Comparison of ENCODE assay signal across 11 cellular contexts in the genomic region with DNA sequence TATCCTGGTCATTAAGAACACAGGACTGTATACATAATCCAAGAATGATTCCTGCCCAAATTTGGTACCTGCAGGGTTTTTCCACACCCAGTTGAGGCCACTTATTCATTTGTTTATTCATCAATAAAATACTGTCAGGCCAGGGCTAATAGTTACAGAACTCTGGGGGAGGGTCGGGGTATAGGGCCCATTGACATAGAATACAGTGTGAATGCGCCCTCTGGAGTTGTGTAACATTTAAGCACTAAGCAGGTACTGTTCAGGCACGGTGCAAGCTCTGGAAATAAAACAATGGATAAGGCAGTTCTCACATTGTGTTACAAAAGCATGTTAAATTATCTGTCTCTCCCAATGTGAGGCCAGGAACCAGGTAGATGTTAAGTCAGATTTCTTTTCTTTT. TPM values are rescaled to one million over a fixed set of nuclear protein-coding genes. Genes with fewer than 3 reads are reported as not detected.
DNase-seq lines count a peak whose midpoint lies in the region; ATAC-seq and TF ChIP-seq lines count a peak whose summit lies in the region.
"Had no signal": no experiment of that assay in that cellular context is flagged by ENCODE, and none has a peak within 500 bp of the region (broad histone marks: within the 10 kb centered on the region; RNA-seq: fewer than 3 reads in every experiment).

No MANE protein-coding gene starts in this region.

- H3K27me3 ChIP-seq in RWPE2 (ENCODE audit: insufficient read depth, poor library complexity, severe bottlenecking) (no peaks in the 10 kb centered on the region), neural progenitor cell (no peaks in the 10 kb centered on the region), thyroid gland (no peaks in the 10 kb centered on the region)
- H3K27me3 ChIP-seq: neutrophil had no signal

- peaks cover 6% of the 10 kb centered on the region for H3F3A ChIP-seq in neural progenitor cell (ENCODE audit: low read depth)

- no peaks in the 10 kb centered on the region for H3K79me2 ChIP-seq in neural progenitor cell (ENCODE audit: low read depth)

- POLR2A ChIA-PET in activated CD8-positive, alpha-beta T cell treated with anti-CD3 and anti-CD28 coated beads for 36 hours (lab: Charles Lee), result no interaction called here
- POLR2A ChIA-PET in activated CD8-positive, alpha-beta T cell treated with anti-CD3 and anti-CD28 coated beads, Interleukin-2, amount 10 ng/mL, durations not matched to agents 7 days and 5 days (lab: Charles Lee), result no interaction called here

- no peaks in the 10 kb centered on the region for H3K27me3 Mint-ChIP-seq in activated CD8-positive, alpha-beta T cell treated with anti-CD3 and anti-CD28 coated beads for 36 hours
- H3K27me3 Mint-ChIP-seq in activated CD8-positive, alpha-beta T cell treated with anti-CD3 and anti-CD28 coated beads, Interleukin-2, amount 10 ng/mL, durations not matched to agents 7 days and 5 days (ENCODE audit: low read depth), result no peaks in the 10 kb centered on the region
- no peaks in the 10 kb centered on the region for H3K27me3 Mint-ChIP-seq in neural progenitor cell (ENCODE audit: insufficient read depth, low read depth)
- H3K27me3 Mint-ChIP-seq: central memory CD8-positive, alpha-beta T cell had no signal

- H3K27ac ChIP-seq in RWPE2 (ENCODE audit: poor library complexity, severe bottlenecking) (no peak overlapping the region), neural progenitor cell (no peak overlapping the region), thyroid gland (no peak overlapping the region)
- H3K27ac ChIP-seq: neutrophil had no signal

- H3K4me1 Mint-ChIP-seq in activated CD8-positive, alpha-beta T cell treated with anti-CD3 and anti-CD28 coated beads for 36 hours (ENCODE audit: low read depth), result no peaks in the 10 kb centered on the region
- H3K4me1 Mint-ChIP-seq in activated CD8-positive, alpha-beta T cell treated with anti-CD3 and anti-CD28 coated beads, Interleukin-2, amount 10 ng/mL, durations not matched to agents 7 days and 5 days (ENCODE audit: low read depth), result no peaks in the 10 kb centered on the region
- no peaks in the 10 kb centered on the region for H3K4me1 Mint-ChIP-seq in neural progenitor cell
- H3K4me1 Mint-ChIP-seq: central memory CD8-positive, alpha-beta T cell had no signal

- H3K9me3 ChIP-seq in RWPE2 (ENCODE audit: severe bottlenecking) (no peaks in the 10 kb centered on the region), neural progenitor cell (ENCODE audit: low read depth) (no peaks in the 10 kb centered on the region), thyroid gland (no peaks in the 10 kb centered on the region)
- H3K9me3 ChIP-seq: neutrophil had no signal

- TF ChIP-seq CTCF in activated CD8-positive, alpha-beta T cell treated with anti-CD3 and anti-CD28 coated beads for 36 hours (IDR thresholded peaks at IDR 0.05), result peak; percentile 13
- TF ChIP-seq CTCF in RWPE2 (IDR thresholded peaks at IDR 0.05; ENCODE audit: poor library complexity, severe bottlenecking), result no peak
- TF ChIP-seq CTCF in neural progenitor cell (IDR thresholded peaks at IDR 0.05), result peak; percentile 50
- no peak for TF ChIP-seq CTCF in thyroid gland (IDR thresholded peaks at IDR 0.05)

- H3K4me1 ChIP-seq in RWPE2 (ENCODE audit: insufficient read depth, poor library complexity, severe bottlenecking), result no peaks in the 10 kb centered on the region
- peaks cover 10% of the 10 kb centered on the region for H3K4me1 ChIP-seq in neural progenitor cell
- H3K4me1 ChIP-seq in thyroid gland, result no peaks in the 10 kb centered on the region

- H3K4me3 ChIP-seq in RWPE2 (ENCODE audit: severe bottlenecking) (no peak overlapping the region), neural progenitor cell (no peak overlapping the region), thyroid gland (replicated peaks in 1 of 3) (no peak overlapping the region)

- 26 to 39% methylated on average over 3 of the region's 3 CpGs for WGBS in thyroid gland, 2 donors

- no peak for TF ChIP-seq POLR2A in thyroid gland (IDR thresholded peaks at IDR 0.05)

- CTCF ChIA-PET in activated CD8-positive, alpha-beta T cell treated with anti-CD3 and anti-CD28 coated beads for 36 hours (lab: Charles Lee), result no interaction called here
- CTCF ChIA-PET in activated CD8-positive, alpha-beta T cell treated with anti-CD3 and anti-CD28 coated beads, Interleukin-2, amount 10 ng/mL, durations not matched to agents 7 days and 5 days (lab: Charles Lee), result no interaction called here

- H2AFZ ChIP-seq in neural progenitor cell (replicated peaks), result peak overlapping the region; percentile 71

- intact Hi-C loops in activated CD8-positive, alpha-beta T cell treated with anti-CD3 and anti-CD28 coated beads for 36 hours (cut with micrococcal nuclease), result no loop called here
- intact Hi-C loops in Right ventricle myocardium inferior (cut with DNase I) (no loop called here), thyroid gland (cut with DNase I) (no loop called here)

- H3K4me2 ChIP-seq in neural progenitor cell, result no peak overlapping the region

- peak; percentile 28 for DNase-seq in activated CD8-positive, alpha-beta T cell treated with anti-CD3 and anti-CD28 coated beads for 36 hours
- no peak for DNase-seq in activated CD8-positive, alpha-beta T cell treated with anti-CD3 and anti-CD28 coated beads, Interleukin-2, amount 10 ng/mL, durations not matched to agents 7 days and 5 days
- DNase-seq in NAMALWA (ENCODE audit: low spot score) (peak; percentile 26), RWPE2 (ENCODE audit: low spot score) (no peak), neural progenitor cell (ENCODE audit: low spot score) (peak; percentile 58), NCI-H2171 (lab: John Stamatoyannopoulos, UW) (no peak), Right ventricle myocardium inferior (ENCODE audit: missing footprints) (no peak), thyroid gland (no peak)
- DNase-seq: hippocampal formation had no signal

- H3K9me3 Mint-ChIP-seq in activated CD8-positive, alpha-beta T cell treated with anti-CD3 and anti-CD28 coated beads for 36 hours, result no peaks in the 10 kb centered on the region
- no peaks in the 10 kb centered on the region for H3K9me3 Mint-ChIP-seq in activated CD8-positive, alpha-beta T cell treated with anti-CD3 and anti-CD28 coated beads, Interleukin-2, amount 10 ng/mL, durations not matched to agents 7 days and 5 days (ENCODE audit: insufficient read depth)
- H3K9me3 Mint-ChIP-seq in neural progenitor cell, result no peaks in the 10 kb centered on the region
- H3K9me3 Mint-ChIP-seq: central memory CD8-positive, alpha-beta T cell had no signal

- no peaks in the 10 kb centered on the region for H3K36me3 Mint-ChIP-seq in activated CD8-positive, alpha-beta T cell treated with anti-CD3 and anti-CD28 coated beads for 36 hours (ENCODE audit: low read depth)
- H3K36me3 Mint-ChIP-seq in activated CD8-positive, alpha-beta T cell treated with anti-CD3 and anti-CD28 coated beads, Interleukin-2, amount 10 ng/mL, durations not matched to agents 7 days and 5 days (ENCODE audit: low read depth), result no peaks in the 10 kb centered on the region
- H3K36me3 Mint-ChIP-seq in neural progenitor cell, result no peaks in the 10 kb centered on the region

- no peaks in the 10 kb centered on the region for H4K20me1 ChIP-seq in neural progenitor cell (ENCODE audit: low read depth)

- no peaks in the 10 kb centered on the region for H3K36me3 ChIP-seq in RWPE2 (ENCODE audit: low read depth)
- no peaks in the 10 kb centered on the region for H3K36me3 ChIP-seq in neural progenitor cell
- H3K36me3 ChIP-seq in thyroid gland, result no peaks in the 10 kb centered on the region
- H3K36me3 ChIP-seq: neutrophil had no signal

- H3K4me3 Mint-ChIP-seq in activated CD8-positive, alpha-beta T cell treated with anti-CD3 and anti-CD28 coated beads for 36 hours, result no peak overlapping the region
- H3K4me3 Mint-ChIP-seq in activated CD8-positive, alpha-beta T cell treated with anti-CD3 and anti-CD28 coated beads, Interleukin-2, amount 10 ng/mL, durations not matched to agents 7 days and 5 days, result no peak overlapping the region
- no peak overlapping the region for H3K4me3 Mint-ChIP-seq in neural progenitor cell
- H3K4me3 Mint-ChIP-seq: central memory CD8-positive, alpha-beta T cell had no signal

- ATAC-seq in activated CD8-positive, alpha-beta T cell treated with anti-CD3 and anti-CD28 coated beads for 36 hours, result peak; percentile 72
- ATAC-seq in activated CD8-positive, alpha-beta T cell treated with anti-CD3 and anti-CD28 coated beads, Interleukin-2, amount 10 ng/mL, durations not matched to agents 7 days and 5 days, result no peak
- ATAC-seq in RWPE2 (ENCODE audit: low read depth) (peak; percentile 46; the same call in 1 of the 3 replicates), Right ventricle myocardium inferior (no peak)

- H3K9ac ChIP-seq in neural progenitor cell, result no peak overlapping the region

- H3K27ac Mint-ChIP-seq in activated CD8-positive, alpha-beta T cell treated with anti-CD3 and anti-CD28 coated beads for 36 hours, result no peak overlapping the region
- no peak overlapping the region for H3K27ac Mint-ChIP-seq in activated CD8-positive, alpha-beta T cell treated with anti-CD3 and anti-CD28 coated beads, Interleukin-2, amount 10 ng/mL, durations not matched to agents 7 days and 5 days
- H3K27ac Mint-ChIP-seq in neural progenitor cell, result no peak overlapping the region

RNA-seq across cellular contexts. Expression of a gene that starts 30.8 kb away (rescaled TPM):
- total RNA-seq in activated CD8-positive, alpha-beta T cell treated with anti-CD3 and anti-CD28 coated beads for 36 hours, result 10 to 100 TPM; 48.1 to 52.5 TPM
- total RNA-seq in activated CD8-positive, alpha-beta T cell treated with anti-CD3 and anti-CD28 coated beads, Interleukin-2, amount 10 ng/mL, durations not matched to agents 7 days and 5 days, result 10 to 100 TPM; 43.3 to 44.5 TPM
- total RNA-seq in neural progenitor cell (ENCODE audit: low replicate concordance) (94.3 and 111 TPM in 2 replicates), Right ventricle myocardium inferior (16.9 TPM), thyroid gland (100 to 1,000 TPM in 3 of 4 donors, 10 to 100 TPM in 1; 98.9 to 127 (median 113) TPM)

RNA-seq across cellular contexts. Expression of a gene that starts 53.5 kb away (rescaled TPM):
- total RNA-seq in activated CD8-positive, alpha-beta T cell treated with anti-CD3 and anti-CD28 coated beads for 36 hours, result 1,000 to 10,000 TPM; 3,072 to 3,095 TPM
- total RNA-seq in activated CD8-positive, alpha-beta T cell treated with anti-CD3 and anti-CD28 coated beads, Interleukin-2, amount 10 ng/mL, durations not matched to agents 7 days and 5 days, result 1,000 to 10,000 TPM; 1,540 to 1,580 TPM
- total RNA-seq in neural progenitor cell (ENCODE audit: low replicate concordance) (6,330 and 9,356 TPM in 2 replicates), Right ventricle myocardium inferior (1,086 TPM), thyroid gland (1,000 to 10,000 TPM; 2,907 to 6,038 (median 3,041) TPM)

Comparison
In these comparisons a context has a peak if more than half of its experiments do, and no peak if none do; other contexts are left out.
1. ATAC-seq: peak in activated CD8-positive, alpha-beta T cell treated with anti-CD3 and anti-CD28 coated beads for 36 hours (single experiment) and RWPE2 (single experiment); none in activated CD8-positive, alpha-beta T cell treated with anti-CD3 and anti-CD28 coated beads, Interleukin-2, amount 10 ng/mL, durations not matched to agents 7 days and 5 days (single experiment) and Right ventricle myocardium inferior (single experiment).
2. DNase-seq: peak in activated CD8-positive, alpha-beta T cell treated with anti-CD3 and anti-CD28 coated beads for 36 hours (single experiment), NAMALWA (single experiment) and neural progenitor cell (single experiment); none in activated CD8-positive, alpha-beta T cell treated with anti-CD3 and anti-CD28 coated beads, Interleukin-2, amount 10 ng/mL, durations not matched to agents 7 days and 5 days (single experiment), RWPE2 (single experiment), NCI-H2171 (single experiment), Right ventricle myocardium inferior (single experiment) and thyroid gland (0 of 2).
3. CTCF ChIP-seq: peak in activated CD8-positive, alpha-beta T cell treated with anti-CD3 and anti-CD28 coated beads for 36 hours (single experiment) and neural progenitor cell (single experiment); none in RWPE2 (single experiment) and thyroid gland (0 of 6).